Comparison of ENCODE assay signal across 22 cellular contexts in the genomic region with DNA sequence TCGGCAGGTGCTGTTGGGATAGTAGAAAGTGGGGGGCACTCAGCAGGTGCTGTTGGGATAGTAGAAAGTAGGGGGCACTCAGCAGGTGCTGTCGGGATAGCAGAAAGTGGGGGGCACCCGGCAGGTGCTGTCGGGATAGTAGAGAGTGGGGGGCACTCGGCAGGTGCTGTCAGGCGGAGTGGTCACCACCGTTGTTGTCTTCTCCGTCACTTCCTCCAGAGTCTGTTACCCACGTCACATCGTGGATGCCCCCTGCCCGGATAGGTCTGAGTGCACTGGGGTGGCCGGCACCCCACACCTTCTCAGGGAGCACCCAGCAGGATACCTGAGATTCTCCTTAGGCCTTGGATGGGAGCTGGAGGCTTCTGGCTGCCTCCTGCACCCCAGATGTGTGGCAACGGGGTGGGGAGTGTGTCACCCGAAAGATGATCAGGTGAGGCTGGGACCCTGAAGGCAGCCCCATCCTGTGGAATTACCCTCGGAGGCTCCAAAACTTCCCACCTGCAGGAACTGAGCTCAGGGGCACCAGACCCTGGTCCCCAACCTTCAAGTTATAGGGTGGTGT. TPM values are rescaled to one million over a fixed set of nuclear protein-coding genes. Genes with fewer than 3 reads are reported as not detected.
DNase-seq lines count a peak whose midpoint lies in the region; ATAC-seq and TF ChIP-seq lines count a peak whose summit lies in the region.
"Had no signal": no experiment of that assay in that cellular context is flagged by ENCODE, and none has a peak within 500 bp of the region (broad histone marks: within the 10 kb centered on the region; RNA-seq: fewer than 3 reads in every experiment).

No MANE protein-coding gene starts in this region.

- TF ChIP-seq CTCF in heart right ventricle (IDR thresholded peaks at IDR 0.05) (no peak), HFFc6 (IDR thresholded peaks at IDR 0.05) (no peak)

- H3K4me1 Mint-ChIP-seq in activated CD4-positive, alpha-beta memory T cell treated with anti-CD3 and anti-CD28 coated beads, Interleukin-2, amount 10 ng/mL, durations not matched to agents 7 days and 5 days: peaks cover 5% of the 10 kb centered on the region
- H3K4me1 Mint-ChIP-seq in activated CD4-positive, alpha-beta memory T cell treated with anti-CD3 and anti-CD28 coated beads for 36 hours (ENCODE audit: low read depth): no peaks in the 10 kb centered on the region
- no peaks in the 10 kb centered on the region for H3K4me1 Mint-ChIP-seq in HFFc6 (ENCODE audit: low read depth)

- H3K27me3 ChIP-seq in heart right ventricle: no peaks in the 10 kb centered on the region
- H3K27me3 ChIP-seq: BE2C, SJCRH30 had no signal

- intact Hi-C loops in activated CD4-positive, alpha-beta memory T cell treated with anti-CD3 and anti-CD28 coated beads for 36 hours (cut with micrococcal nuclease): no loop called here
- intact Hi-C loops in left ventricle myocardium superior (cut with micrococcal nuclease) (no loop called here), heart right ventricle (cut with DNase I) (no loop called here)

- H3K9me3 ChIP-seq in heart right ventricle: peaks cover 0 to 16% (median 5%) of the 10 kb centered on the region in 11 donors
- H3K9me3 ChIP-seq: BE2C, SJCRH30 had no signal

- POLR2A ChIA-PET in activated CD4-positive, alpha-beta memory T cell treated with anti-CD3 and anti-CD28 coated beads, Interleukin-2, amount 10 ng/mL, durations not matched to agents 7 days and 5 days (lab: Charles Lee): no interaction called here
- POLR2A ChIA-PET in activated CD4-positive, alpha-beta memory T cell treated with anti-CD3 and anti-CD28 coated beads for 36 hours (lab: Charles Lee): no interaction called here

- H3K27ac ChIP-seq in heart right ventricle: no peak overlapping the region
- H3K27ac ChIP-seq: 22Rv1, HL-60, SJCRH30 had no signal

- no peak overlapping the region for H3K4me3 Mint-ChIP-seq in activated CD4-positive, alpha-beta memory T cell treated with anti-CD3 and anti-CD28 coated beads, Interleukin-2, amount 10 ng/mL, durations not matched to agents 7 days and 5 days
- H3K4me3 Mint-ChIP-seq in activated CD4-positive, alpha-beta memory T cell treated with anti-CD3 and anti-CD28 coated beads for 36 hours: no peak overlapping the region
- no peak overlapping the region for H3K4me3 Mint-ChIP-seq in HFFc6
- H3K4me3 Mint-ChIP-seq: CD4-positive, CD25-positive, alpha-beta regulatory T cell had no signal

- peaks cover 65% of the 10 kb centered on the region for H3K36me3 Mint-ChIP-seq in activated CD4-positive, alpha-beta memory T cell treated with anti-CD3 and anti-CD28 coated beads, Interleukin-2, amount 10 ng/mL, durations not matched to agents 7 days and 5 days (ENCODE audit: low read depth)
- peaks cover 67% of the 10 kb centered on the region for H3K36me3 Mint-ChIP-seq in activated CD4-positive, alpha-beta memory T cell treated with anti-CD3 and anti-CD28 coated beads for 36 hours
- H3K36me3 Mint-ChIP-seq in HFFc6 (ENCODE audit: low read depth): peaks cover 33% of the 10 kb centered on the region

- CTCF ChIA-PET in activated CD4-positive, alpha-beta memory T cell treated with anti-CD3 and anti-CD28 coated beads, Interleukin-2, amount 10 ng/mL, durations not matched to agents 7 days and 5 days (lab: Charles Lee): no interaction called here
- CTCF ChIA-PET in activated CD4-positive, alpha-beta memory T cell treated with anti-CD3 and anti-CD28 coated beads for 36 hours (lab: Charles Lee): no interaction called here

- no peak for ATAC-seq in left ventricle myocardium superior
- no peak for ATAC-seq in heart right ventricle
- no peak for ATAC-seq in left lobe of liver
- ATAC-seq in GM18873 (IDR thresholded peaks at IDR 0.05; ENCODE audit: low FRiP score, unreplicated experiment): no peak
- no peak for ATAC-seq in GM21423 (IDR thresholded peaks at IDR 0.05; ENCODE audit: unreplicated experiment)

- DNase-seq in activated CD4-positive, alpha-beta memory T cell treated with anti-CD3 and anti-CD28 coated beads, Interleukin-2, amount 10 ng/mL, durations not matched to agents 7 days and 5 days: peak; percentile 13
- DNase-seq in activated CD4-positive, alpha-beta memory T cell treated with anti-CD3 and anti-CD28 coated beads for 36 hours: no peak
- peak; percentile 10 for DNase-seq in left ventricle myocardium superior
- no peak for DNase-seq in heart right ventricle
- DNase-seq in left lobe of liver (ENCODE audit: low spot score): peak; percentile 35
- no peak for DNase-seq in HFFc6
- DNase-seq: BE2C; CD4-positive, CD25-positive, alpha-beta regulatory T cell; DMS153; DND-41; NCI-H1092; NCI-H1417 treated with DMSO at 0.1 percent for 48 hours; NCI-H1694 treated with DMSO at 0.1 percent for 48 hours; NCI-H2081 treated with DMSO at 0.1 percent for 48 hours; NCI-H2171 treated with DMSO at 0.1 percent for 48 hours; NCI-H345; NCI-H510A treated with DMSO at 0.1 percent for 48 hours; SJCRH30 had no signal

- H3K4me1 ChIP-seq in heart right ventricle: peaks cover 0 to 20% (median 0%) of the 10 kb centered on the region in 9 donors
- H3K4me1 ChIP-seq: SJCRH30 had no signal

- no peaks in the 10 kb centered on the region for H3K27me3 Mint-ChIP-seq in activated CD4-positive, alpha-beta memory T cell treated with anti-CD3 and anti-CD28 coated beads, Interleukin-2, amount 10 ng/mL, durations not matched to agents 7 days and 5 days
- H3K27me3 Mint-ChIP-seq in activated CD4-positive, alpha-beta memory T cell treated with anti-CD3 and anti-CD28 coated beads for 36 hours: no peaks in the 10 kb centered on the region
- no peaks in the 10 kb centered on the region; the same call in 1 of the 2 replicates for H3K27me3 Mint-ChIP-seq in HFFc6 (ENCODE audit: insufficient read depth)
- H3K27me3 Mint-ChIP-seq: CD4-positive, CD25-positive, alpha-beta regulatory T cell had no signal

- H3K27ac Mint-ChIP-seq in activated CD4-positive, alpha-beta memory T cell treated with anti-CD3 and anti-CD28 coated beads, Interleukin-2, amount 10 ng/mL, durations not matched to agents 7 days and 5 days: no peak overlapping the region
- H3K27ac Mint-ChIP-seq in activated CD4-positive, alpha-beta memory T cell treated with anti-CD3 and anti-CD28 coated beads for 36 hours: no peak overlapping the region
- no peak overlapping the region for H3K27ac Mint-ChIP-seq in HFFc6
- H3K27ac Mint-ChIP-seq: CD4-positive, CD25-positive, alpha-beta regulatory T cell had no signal

- WGBS in heart right ventricle, 2 donors: 96% methylated on average over 15 of the region's 15 CpGs

- peaks cover 0 to 79% (median 36%) of the 10 kb centered on the region in 9 donors for H3K36me3 ChIP-seq in heart right ventricle
- H3K36me3 ChIP-seq: BE2C had no signal

- peaks cover 5% of the 10 kb centered on the region for H3K9me3 Mint-ChIP-seq in activated CD4-positive, alpha-beta memory T cell treated with anti-CD3 and anti-CD28 coated beads, Interleukin-2, amount 10 ng/mL, durations not matched to agents 7 days and 5 days
- peaks cover 20% of the 10 kb centered on the region for H3K9me3 Mint-ChIP-seq in activated CD4-positive, alpha-beta memory T cell treated with anti-CD3 and anti-CD28 coated beads for 36 hours
- H3K9me3 Mint-ChIP-seq in HFFc6: no peaks in the 10 kb centered on the region

- H3K4me3 ChIP-seq in heart right ventricle: no peak overlapping the region
- H3K4me3 ChIP-seq: SJCRH30 had no signal

RNA-seq across cellular contexts. Expression of gene KRTAP5-7, which starts 24.1 kb away (rescaled TPM):
- not detected for total RNA-seq in activated CD4-positive, alpha-beta memory T cell treated with anti-CD3 and anti-CD28 coated beads, Interleukin-2, amount 10 ng/mL, durations not matched to agents 7 days and 5 days
- not detected for total RNA-seq in activated CD4-positive, alpha-beta memory T cell treated with anti-CD3 and anti-CD28 coated beads for 36 hours
- total RNA-seq in left ventricle myocardium superior: not detected
- total RNA-seq in heart right ventricle: under 1 TPM in 1 of 10 donors, not detected in 9; 0.20 TPM
- under 1 TPM in 1 of 2 donors, not detected in 1; 0.01 TPM for polyA plus RNA-seq in heart right ventricle
- not detected for total RNA-seq in left lobe of liver
- not detected for total RNA-seq in HFFc6 (2021; fragmentation: NEBNext Ultra II Directional; extraction: Animal tissue kit (Norgen Biotek cat#: 25700))
- total RNA-seq: CD4-positive, CD25-positive, alpha-beta regulatory T cell; SJCRH30 had no signal
- polyA plus RNA-seq: CD4-positive, CD25-positive, alpha-beta regulatory T cell had no signal

RNA-seq across cellular contexts. Expression of gene KRTAP5-8, which starts 34.9 kb away (rescaled TPM):
- total RNA-seq in activated CD4-positive, alpha-beta memory T cell treated with anti-CD3 and anti-CD28 coated beads, Interleukin-2, amount 10 ng/mL, durations not matched to agents 7 days and 5 days: not detected
- total RNA-seq in activated CD4-positive, alpha-beta memory T cell treated with anti-CD3 and anti-CD28 coated beads for 36 hours: not detected
- not detected for total RNA-seq in left ventricle myocardium superior
- total RNA-seq in heart right ventricle: not detected
- not detected for polyA plus RNA-seq in heart right ventricle
- 0.25 TPM for total RNA-seq in left lobe of liver
- total RNA-seq in HFFc6 (2021; fragmentation: NEBNext Ultra II Directional; extraction: Animal tissue kit (Norgen Biotek cat#: 25700)): not detected
- total RNA-seq: SJCRH30 had no signal
- polyA plus RNA-seq: CD4-positive, CD25-positive, alpha-beta regulatory T cell had no signal

RNA-seq across cellular contexts. Expression of gene KRTAP5-9, which starts 45.3 kb away (rescaled TPM):
- not detected for total RNA-seq in activated CD4-positive, alpha-beta memory T cell treated with anti-CD3 and anti-CD28 coated beads, Interleukin-2, amount 10 ng/mL, durations not matched to agents 7 days and 5 days
- under 1 TPM in 1 of 2 experiments, not detected in 1; 0.27 TPM for total RNA-seq in activated CD4-positive, alpha-beta memory T cell treated with anti-CD3 and anti-CD28 coated beads for 36 hours
- total RNA-seq in left ventricle myocardium superior (not detected), heart right ventricle (not detected), left lobe of liver (0.30 TPM)
- polyA plus RNA-seq in heart right ventricle: not detected
- total RNA-seq in HFFc6 (2021; fragmentation: NEBNext Ultra II Directional; extraction: Animal tissue kit (Norgen Biotek cat#: 25700)): under 1 TPM in 1 of 6 experiments, not detected in 5; 0.26 TPM
- total RNA-seq: SJCRH30 had no signal
- polyA plus RNA-seq: CD4-positive, CD25-positive, alpha-beta regulatory T cell had no signal

RNA-seq across cellular contexts. Expression of gene NADSYN1, which starts 50.0 kb away (rescaled TPM):
- 100 to 1,000 TPM; 141 to 142 TPM for total RNA-seq in activated CD4-positive, alpha-beta memory T cell treated with anti-CD3 and anti-CD28 coated beads, Interleukin-2, amount 10 ng/mL, durations not matched to agents 7 days and 5 days
- total RNA-seq in activated CD4-positive, alpha-beta memory T cell treated with anti-CD3 and anti-CD28 coated beads for 36 hours: 10 to 100 TPM; 85.0 to 91.9 TPM
- total RNA-seq in left ventricle myocardium superior (20.5 TPM), heart right ventricle (10 to 100 TPM; 13.4 to 31.4 (median 16.0) TPM), left lobe of liver (39.7 TPM)
- polyA plus RNA-seq in heart right ventricle: 10 to 100 TPM; 25.6 to 32.0 TPM
- total RNA-seq in HFFc6 (2021; fragmentation: NEBNext Ultra II Directional; extraction: Animal tissue kit (Norgen Biotek cat#: 25700)): 10 to 100 TPM; 39.3 to 48.0 (median 46.7) TPM

RNA-seq across cellular contexts. Expression of gene DHCR7, which starts 54.8 kb away (rescaled TPM):
- total RNA-seq in activated CD4-positive, alpha-beta memory T cell treated with anti-CD3 and anti-CD28 coated beads, Interleukin-2, amount 10 ng/mL, durations not matched to agents 7 days and 5 days: 10 to 100 TPM; 74.4 to 79.6 TPM
- total RNA-seq in activated CD4-positive, alpha-beta memory T cell treated with anti-CD3 and anti-CD28 coated beads for 36 hours: 10 to 100 TPM; 61.4 to 63.5 TPM
- total RNA-seq in left ventricle myocardium superior (41.3 TPM), heart right ventricle (10 to 100 TPM; 24.9 to 49.6 (median 31.0) TPM), left lobe of liver (136 TPM)
- polyA plus RNA-seq in heart right ventricle: 10 to 100 TPM; 13.5 to 16.0 TPM
- total RNA-seq in HFFc6 (2021; fragmentation: NEBNext Ultra II Directional; extraction: Animal tissue kit (Norgen Biotek cat#: 25700)): 10 to 100 TPM; 44.6 to 55.9 (median 48.9) TPM

Comparison
In these comparisons a context has a peak if more than half of its experiments do, and no peak if none do; other contexts are left out.
1. DNase-seq: peak in activated CD4-positive, alpha-beta memory T cell treated with anti-CD3 and anti-CD28 coated beads, Interleukin-2, amount 10 ng/mL, durations not matched to agents 7 days and 5 days (single experiment), left ventricle myocardium superior (single experiment) and left lobe of liver (single experiment); none in activated CD4-positive, alpha-beta memory T cell treated with anti-CD3 and anti-CD28 coated beads for 36 hours (single experiment), heart right ventricle (0 of 2) and HFFc6 (single experiment).